8 cellular contexts compared by ENCODE assay signal in genomic region chr5:34474573-34475021, GRCh38.
DNase-seq lines count a peak whose midpoint lies in the region; ATAC-seq, FAIRE-seq and TF ChIP-seq lines count a peak whose summit lies in the region.

No MANE protein-coding gene starts in this region.

- no peaks in the 10 kb centered on the region for H3K9me3 ChIP-seq in HUES64 (ENCODE audit: insufficient read depth, low read depth, low read length)
- H3K9me3 ChIP-seq in mesenchymal stem cell (ENCODE audit: control insufficient read depth, low read length), result peaks cover 3% of the 10 kb centered on the region

- no peak overlapping the region for H3K14ac ChIP-seq in mesenchymal stem cell (ENCODE audit: low read length in 2 of 2)

- no peak overlapping the region for H2BK5ac ChIP-seq in mesenchymal stem cell (ENCODE audit: low read depth, low read length, poor library complexity, severe bottlenecking)

- H3K4ac ChIP-seq in mesenchymal stem cell (ENCODE audit: low read depth in 1 of 2, low read length in 2 of 2), result no peak overlapping the region

- no peak overlapping the region for H4K91ac ChIP-seq in mesenchymal stem cell (ENCODE audit: low read length)

- in situ Hi-C loops in GM13977 (cut with MboI; ENCODE audit: low pct_unique_long_range_greater_than_20kb, low sequenced_read_pairs, unreplicated experiment), result loop anchor here (25.0 kb wide), 1 partner anchor 1037 kb away; the partner anchor contains the start of gene TARS1

- H3K9ac ChIP-seq in HUES64 (ENCODE audit: low read depth, low read length) (peak overlapping the region; percentile 79), mesenchymal stem cell (ENCODE audit: low read length) (peak overlapping the region; percentile 22)

- H3K36me3 ChIP-seq in HUES64 (ENCODE audit: insufficient read depth, low read length) (no peaks in the 10 kb centered on the region), mesenchymal stem cell (ENCODE audit: control insufficient read depth in 1 of 2, insufficient read depth in 2 of 2, low read depth in 1 of 2, low read length in 2 of 2) (no peaks in the 10 kb centered on the region)

- H3K23ac ChIP-seq in mesenchymal stem cell (ENCODE audit: low read length in 2 of 2), result no peak overlapping the region

- H3K4me1 ChIP-seq in HUES64 (ENCODE audit: insufficient read depth, low read length) (peaks cover 18% of the 10 kb centered on the region), mesenchymal stem cell (ENCODE audit: control insufficient read depth, insufficient read depth, low read depth, low read length) (no peaks in the 10 kb centered on the region)

- H2AK5ac ChIP-seq in mesenchymal stem cell (ENCODE audit: low read length, severe bottlenecking), result no peak overlapping the region

- ATAC-seq in GM21390 (IDR thresholded peaks at IDR 0.05; ENCODE audit: unreplicated experiment), result no peak

- H3K4me3 ChIP-seq in HUES64 (ENCODE audit: low read length) (no peak overlapping the region), mesenchymal stem cell (ENCODE audit: insufficient read depth in 1 of 2, low read depth in 1 of 2, low read length in 2 of 2) (no peak overlapping the region)

- no peaks in the 10 kb centered on the region for H3K79me1 ChIP-seq in mesenchymal stem cell (replicated peaks; ENCODE audit: low read length, poor library complexity, severe bottlenecking)

- DNase-seq in AG20443 (ENCODE audit: low spot score) (peak; percentile 75), GM13977 (ENCODE audit: low spot score) (no peak), OCI-M1 (lab: John Stamatoyannopoulos, UW) (peak; percentile 65), mesenchymal stem cell (peak; percentile 66), GDM1 (lab: John Stamatoyannopoulos, UW) (no peak)

- no peak overlapping the region for H4K8ac ChIP-seq in mesenchymal stem cell (ENCODE audit: low read length)

- no peak overlapping the region for H2BK12ac ChIP-seq in mesenchymal stem cell (ENCODE audit: low read length in 2 of 2)

- WGBS in HUES64, result 37% methylated on average over 4 of the region's 4 CpGs
- whole genome bisulfite sequencing in mesenchymal stem cell, result 50% methylated on average over 2 of the region's 4 CpGs

- H2AFZ ChIP-seq in mesenchymal stem cell (ENCODE audit: low read depth, low read length), result no peak overlapping the region

- no peak overlapping the region for H2BK15ac ChIP-seq in mesenchymal stem cell (ENCODE audit: low read depth, poor library complexity, severe bottlenecking)

- H3K18ac ChIP-seq in mesenchymal stem cell (ENCODE audit: low read depth in 1 of 2, low read length in 2 of 2), result no peak overlapping the region

- peak; percentile 93 for FAIRE-seq in endometrium (lab: Jason Lieb, UNC)

- H3K27ac ChIP-seq in HUES64 (ENCODE audit: low read depth, low read length) (peak overlapping the region; percentile 93), mesenchymal stem cell (ENCODE audit: low read length, poor library complexity, severe bottlenecking) (no peak overlapping the region)

- TF ChIP-seq CTCF in GM13977 (IDR thresholded peaks at IDR 0.05; ENCODE audit: extremely low read depth, insufficient read depth, missing control alignments), result peak; percentile 81

- H3K27me3 ChIP-seq in HUES64 (ENCODE audit: insufficient read depth, low read length) (no peaks in the 10 kb centered on the region), mesenchymal stem cell (ENCODE audit: control insufficient read depth in 1 of 2, insufficient read depth in 1 of 2, low read length in 2 of 2) (peaks cover 0 to 26% of the 10 kb centered on the region in 2 experiments)

- H2BK120ac ChIP-seq in mesenchymal stem cell (ENCODE audit: low read depth, low read length), result no peak overlapping the region

- H3K4me2 ChIP-seq in mesenchymal stem cell (ENCODE audit: low read length, poor library complexity, severe bottlenecking), result no peak overlapping the region

Comparison
In these comparisons a context has a peak if more than half of its experiments do, and no peak if none do; other contexts are left out.
1. DNase-seq: peak in AG20443 (single experiment), OCI-M1 (single experiment) and mesenchymal stem cell (single experiment); none in GM13977 (single experiment) and GDM1 (single experiment).